ENCODE assay signal across 8 cellular contexts in the genomic region with DNA sequence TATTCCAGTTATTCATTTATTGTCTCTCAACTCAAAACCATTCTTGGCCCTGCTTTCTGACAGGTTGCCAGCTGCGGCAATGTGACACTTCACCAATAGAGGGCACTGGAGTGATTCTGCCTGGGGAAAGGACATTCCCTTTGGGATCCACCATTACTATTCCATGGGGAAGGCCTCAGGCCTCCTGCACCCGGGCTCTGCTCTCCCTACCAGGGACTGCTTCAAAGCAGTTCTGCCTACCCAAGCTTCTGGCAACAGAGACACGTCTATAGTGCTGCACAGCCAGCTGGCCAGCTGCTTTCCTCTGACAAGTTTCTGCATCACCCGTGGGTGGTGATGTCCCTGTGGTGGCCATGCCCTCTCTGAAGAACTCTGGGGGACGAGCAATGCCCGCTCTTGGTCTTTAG.
DNase-seq lines count a peak whose midpoint lies in the region; ATAC-seq, FAIRE-seq and TF ChIP-seq lines count a peak whose summit lies in the region.

No MANE protein-coding gene starts in this region.

- no peak overlapping the region for H3K4me3 ChIP-seq in HL-60 (replicated peaks; ENCODE audit: insufficient read depth, low read length)
- no peak overlapping the region for H3K4me3 ChIP-seq in bronchial epithelial cell (ENCODE audit: low read depth, low read length)

- no TSS peak for BruUV-seq in Calu3 (replicated peaks; lab: Mats Ljungman, UMichigan)

- H3K27ac Mint-ChIP-seq in Calu3 (ENCODE audit: unreplicated experiment) = no peak overlapping the region

- intact Hi-C loops in Calu3 (cut with micrococcal nuclease; ENCODE audit: unreplicated experiment) = loop anchor here (2.0 to 5.0 kb wide), 2 partner anchors 68 to 212 kb away; no protein-coding TSS in a partner anchor

- no peak overlapping the region for H3K27ac ChIP-seq in HL-60 (replicated peaks)

- H3K36me3 Mint-ChIP-seq in Calu3 (ENCODE audit: insufficient read depth, unreplicated experiment) = no peaks in the 10 kb centered on the region

- no peak overlapping the region for H3K4me3 Mint-ChIP-seq in Calu3 (ENCODE audit: low read depth, unreplicated experiment)

- H3K9me3 Mint-ChIP-seq in Calu3 (ENCODE audit: low read depth, unreplicated experiment) = peaks cover 3% of the 10 kb centered on the region

- no peaks in the 10 kb centered on the region for H3K36me3 ChIP-seq in bronchial epithelial cell (ENCODE audit: control insufficient read depth, insufficient read depth, low read length)

- ATAC-seq in left lobe of liver (peak; percentile 94), GM21390 (IDR thresholded peaks at IDR 0.05; ENCODE audit: unreplicated experiment) (no peak)

- H3K27me3 Mint-ChIP-seq in Calu3 (ENCODE audit: unreplicated experiment) = peaks cover 20% of the 10 kb centered on the region

- CTCF ChIA-PET in Calu3 (lab: Charles Lee) = interaction anchor here (1.0 kb wide), 1 partner anchor 69 kb away, joined by 3 read pairs; no protein-coding TSS in a partner anchor

- TF ChIP-seq CTCF in Calu3 (IDR thresholded peaks at IDR 0.05; ENCODE audit: unreplicated experiment) (peak; percentile 53), HL-60 (IDR thresholded peaks at IDR 0.05; ENCODE audit: insufficient read depth, low read length) (peak; percentile 58), bronchial epithelial cell (IDR thresholded peaks at IDR 0.05; ENCODE audit: insufficient read depth, low read length, severe bottlenecking) (peak; percentile 67)

- H3K27me3 ChIP-seq in HL-60 (ENCODE audit: insufficient read depth, poor library complexity, severe bottlenecking) = no peaks in the 10 kb centered on the region
- no peaks in the 10 kb centered on the region for H3K27me3 ChIP-seq in bronchial epithelial cell (ENCODE audit: control insufficient read depth, insufficient read depth, low read length)

- FAIRE-seq in bronchial epithelial cell (lab: Jason Lieb, UNC) = no peak

- no peaks in the 10 kb centered on the region for H3K4me1 Mint-ChIP-seq in Calu3 (ENCODE audit: low read depth, unreplicated experiment)

- DNase-seq in Calu3 = peak; percentile 63
- DNase-seq in HL-60 (ENCODE audit: low read depth in 1 of 2, low spot score in 1 of 2) = peak in 1 of 2 experiments; percentile 23
- peak; percentile 25 for DNase-seq in T follicular helper cell (ENCODE audit: low read depth)
- DNase-seq in bronchial epithelial cell (ENCODE audit: low read depth) = peak; percentile 23
- peak; percentile 78 for DNase-seq in left lobe of liver (ENCODE audit: low spot score)
- peak in 2 of 3 donors; percentile 9 to 24 for DNase-seq in stimulated activated CD4-positive, alpha-beta T cell treated with anti-CD3 and anti-CD28 coated beads, TNF-alpha, amount 100 ng/mL, for 48 hours (ENCODE audit: low read depth in 3 of 3)
- no peak for DNase-seq in hepatic stellate cell (ENCODE audit: low spot score)
